8 cellular contexts compared by ENCODE assay signal in the genomic region with DNA sequence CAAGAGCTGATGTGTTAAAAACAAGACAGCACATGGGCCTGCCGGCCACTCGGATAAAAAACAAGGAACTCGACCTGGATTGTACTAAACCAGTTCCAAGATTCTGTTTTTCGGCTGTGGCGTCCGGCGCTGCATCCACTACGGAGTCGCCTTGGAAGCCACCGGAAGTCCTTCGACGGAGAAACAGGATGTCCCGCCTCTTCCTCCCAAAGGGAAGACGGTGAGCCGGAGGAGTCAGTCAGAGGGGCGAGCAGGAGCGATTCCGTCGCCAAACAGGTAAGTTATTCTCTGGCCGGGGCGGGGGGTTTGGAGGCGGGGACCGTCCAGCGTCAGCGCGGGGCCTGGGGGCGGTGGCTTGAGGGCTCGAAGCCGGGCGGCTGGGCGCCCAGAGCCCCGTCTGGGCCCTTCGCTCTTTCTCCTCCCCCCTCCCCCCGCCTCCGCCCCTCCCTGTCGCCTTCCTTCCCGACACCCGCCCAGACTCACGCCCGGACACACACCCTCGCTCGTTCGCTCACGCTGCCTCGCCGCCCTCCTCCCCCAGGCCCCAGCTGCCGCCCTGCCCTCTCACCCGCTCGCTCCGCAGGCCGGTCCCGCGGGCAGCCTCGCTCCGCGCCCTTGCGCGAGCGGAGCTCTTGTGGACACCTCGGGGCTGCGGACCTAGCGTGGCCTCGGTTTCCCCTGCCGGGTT. TPM values are rescaled to one million over a fixed set of nuclear protein-coding genes. Genes with fewer than 3 reads are reported as not detected.
DNase-seq lines count a peak whose midpoint lies in the region; TF ChIP-seq lines count a peak whose summit lies in the region.

A gene with protein sequence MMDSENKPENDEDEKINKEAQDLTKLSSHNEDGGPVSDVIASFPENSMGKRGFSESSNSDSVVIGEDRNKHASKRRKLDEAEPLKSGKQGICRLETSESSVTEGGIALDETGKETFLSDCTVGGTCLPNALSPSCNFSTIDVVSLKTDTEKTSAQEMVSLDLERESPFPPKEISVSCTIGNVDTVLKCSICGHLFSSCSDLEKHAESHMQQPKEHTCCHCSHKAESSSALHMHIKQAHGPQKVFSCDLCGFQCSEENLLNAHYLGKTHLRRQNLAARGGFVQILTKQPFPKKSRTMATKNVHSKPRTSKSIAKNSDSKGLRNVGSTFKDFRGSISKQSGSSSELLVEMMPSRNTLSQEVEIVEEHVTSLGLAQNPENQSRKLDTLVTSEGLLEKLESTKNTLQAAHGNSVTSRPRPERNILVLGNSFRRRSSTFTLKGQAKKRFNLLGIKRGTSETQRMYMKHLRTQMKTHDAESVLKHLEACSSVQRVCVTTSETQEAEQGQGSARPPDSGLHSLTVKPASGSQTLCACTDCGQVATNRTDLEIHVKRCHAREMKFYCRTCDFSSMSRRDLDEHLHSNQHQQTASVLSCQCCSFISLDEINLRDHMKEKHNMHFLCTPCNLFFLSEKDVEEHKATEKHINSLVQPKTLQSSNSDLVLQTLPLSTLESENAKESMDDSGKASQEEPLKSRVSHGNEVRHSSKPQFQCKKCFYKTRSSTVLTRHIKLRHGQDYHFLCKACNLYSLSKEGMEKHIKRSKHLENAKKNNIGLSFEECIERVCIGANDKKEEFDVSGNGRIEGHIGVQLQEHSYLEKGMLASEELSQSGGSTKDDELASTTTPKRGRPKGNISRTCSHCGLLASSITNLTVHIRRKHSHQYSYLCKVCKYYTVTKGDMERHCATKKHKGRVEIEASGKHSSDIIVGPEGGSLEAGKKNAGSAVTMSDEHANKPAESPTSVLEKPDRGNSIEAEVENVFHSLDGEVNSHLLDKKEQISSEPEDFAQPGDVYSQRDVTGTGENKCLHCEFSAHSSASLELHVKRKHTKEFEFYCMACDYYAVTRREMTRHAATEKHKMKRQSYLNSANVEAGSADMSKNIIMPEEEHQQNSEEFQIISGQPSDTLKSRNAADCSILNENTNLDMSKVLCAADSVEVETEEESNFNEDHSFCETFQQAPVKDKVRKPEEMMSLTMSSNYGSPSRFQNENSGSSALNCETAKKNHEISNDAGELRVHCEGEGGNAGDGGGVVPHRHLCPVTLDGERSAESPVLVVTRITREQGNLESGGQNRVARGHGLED (N-terminal part only) (plus strand): TSS at position 209 of the 688 bp plus-strand sequence. CDS start 33,150 bp downstream, outside the sequence.

- peaks cover 45% of the 10 kb centered on the region for H3K36me3 Mint-ChIP-seq in HFFc6 (ENCODE audit: low read depth)

- peaks cover 11% of the 10 kb centered on the region for H3K36me3 ChIP-seq in suprapubic skin

- peak within 1 kb of the TSS; percentile 78 for H3K4me3 ChIP-seq in suprapubic skin

- no peak for TF ChIP-seq EP300 in suprapubic skin (IDR thresholded peaks at IDR 0.05)

- WGBS in suprapubic skin, result under 1% methylated on average over 21 of the region's 64 CpGs

- peak; percentile 88 for DNase-seq in GM04504 (ENCODE audit: low read depth)
- DNase-seq in HFFc6, result peak; percentile 87
- DNase-seq in NAMALWA (ENCODE audit: low spot score), result peak; percentile 90
- peak; percentile 91 for DNase-seq in SK-MEL-5 (ENCODE audit: low read depth, low spot score)
- peak; percentile 88 for DNase-seq in activated naive CD4-positive, alpha-beta T cell treated with Interleukin-2 at 50 U/mL for 16 hours
- peak; percentile 85 for DNase-seq in germinal center (ENCODE audit: low spot score)
- peak; percentile 54 for DNase-seq in non-pigmented ciliary epithelial cell (ENCODE audit: low read depth)
- peak; percentile 93 for DNase-seq in suprapubic skin (ENCODE audit: low spot score in 2 of 2)

- H3K4me1 Mint-ChIP-seq in HFFc6 (ENCODE audit: low read depth), result peaks cover 47% of the 10 kb centered on the region

- TF ChIP-seq CTCF in HFFc6 (IDR thresholded peaks at IDR 0.05) (no peak), suprapubic skin (IDR thresholded peaks at IDR 0.05) (no peak)

- H3K9me3 Mint-ChIP-seq in HFFc6, result no peaks in the 10 kb centered on the region

- H3K4me3 Mint-ChIP-seq in HFFc6, result peak within 1 kb of the TSS; percentile 98

- H3K27me3 Mint-ChIP-seq in HFFc6 (ENCODE audit: insufficient read depth), result peaks cover 2% of the 10 kb centered on the region

- no peaks in the 10 kb centered on the region for H3K9me3 ChIP-seq in suprapubic skin

- in situ Hi-C loops in SK-MEL-5 (cut with HindIII; ENCODE audit: low pct_unique_long_range_greater_than_20kb, low sequenced_read_pairs), result no loop called here

- H3K4me1 ChIP-seq in suprapubic skin, result peaks cover 33% of the 10 kb centered on the region

- peak in 1 of 2 donors; percentile 19 for TF ChIP-seq POLR2A in suprapubic skin (IDR thresholded peaks at IDR 0.05)

- H3K27ac Mint-ChIP-seq in HFFc6, result peak within 1 kb of the TSS; percentile 98

- H3K27me3 ChIP-seq in suprapubic skin, result no peaks in the 10 kb centered on the region

- H3K27ac ChIP-seq in suprapubic skin, result peak within 1 kb of the TSS; percentile 95

RNA-seq across cellular contexts. Expression of the gene that starts here (rescaled TPM):
- total RNA-seq in HFFc6 (2021; fragmentation: NEBNext Ultra II Directional; extraction: Animal tissue kit (Norgen Biotek cat#: 25700)), result 1 to 10 TPM; 7.9 to 9.7 (median 9.1) TPM
- total RNA-seq in SK-MEL-5 (2014; rRNA removed; shearing (Covaris generic)), result 9.1 and 10.5 TPM in 2 replicates
- polyA plus RNA-seq in SK-MEL-5 (2015; cell fraction: cytosol; rRNA removed), result 4.7 and 5.4 TPM in 2 replicates
- 4.6 and 8.0 TPM in 2 replicates for polyA plus RNA-seq in SK-MEL-5 (2015; cell fraction: nucleus; rRNA removed)
- 10 to 100 TPM; 10.7 to 22.1 (median 13.8) TPM for total RNA-seq in suprapubic skin

Comparison
In these comparisons a context has a peak if more than half of its experiments do, and no peak if none do; other contexts are left out.
1. Peak in every context shown above with its lines: DNase-seq, H3K4me3 ChIP-seq and H3K27ac ChIP-seq.